ENCODE assay signal across 8 cellular contexts in the genomic region with DNA sequence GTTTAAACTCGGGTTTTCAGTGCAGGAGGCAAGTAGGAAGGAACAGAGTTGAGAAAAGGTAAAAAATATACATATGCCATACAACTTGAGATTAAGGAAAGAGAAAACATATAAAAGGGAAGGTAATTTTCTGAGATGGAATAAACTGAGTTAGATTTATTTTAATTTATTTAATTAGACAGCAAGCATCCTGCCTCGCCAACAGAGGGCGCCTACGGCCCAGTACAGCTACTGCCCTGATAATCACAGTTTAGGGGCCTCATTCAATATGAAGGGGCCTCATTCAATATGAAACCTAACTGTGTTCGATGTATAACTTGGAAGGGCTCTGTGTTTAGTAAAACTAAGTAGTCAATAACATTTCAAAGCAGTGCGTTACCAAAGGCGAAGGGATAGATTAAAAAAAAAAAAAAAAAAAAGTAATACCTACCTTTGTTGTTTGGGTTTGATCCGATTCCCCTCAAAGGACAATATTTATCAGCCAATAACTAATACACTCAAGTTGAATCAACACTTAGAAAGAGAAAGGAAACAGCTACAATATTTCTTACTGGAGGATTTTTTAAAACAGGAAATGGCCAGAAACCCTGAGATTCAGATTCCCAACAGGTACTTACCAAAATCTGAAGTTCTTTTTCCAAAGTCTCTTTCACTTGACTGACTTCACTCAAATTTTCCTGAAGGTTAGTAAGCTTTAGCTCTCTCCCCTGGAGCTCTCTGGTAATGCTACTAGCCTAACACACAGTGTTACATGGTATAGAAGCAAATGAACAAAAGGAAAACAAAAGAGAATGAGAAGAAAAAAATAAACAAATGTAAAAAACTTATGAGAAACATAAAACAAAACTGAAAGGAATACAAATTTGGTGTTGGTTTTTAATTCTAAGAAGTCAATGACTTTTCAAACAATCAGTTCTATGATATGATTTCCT.
DNase-seq lines count a peak whose midpoint lies in the region; ATAC-seq and TF ChIP-seq lines count a peak whose summit lies in the region.

No MANE protein-coding gene starts in this region.

- no peaks in the 10 kb centered on the region for H3K27me3 ChIP-seq in CD4-positive, alpha-beta memory T cell (ENCODE audit: insufficient read depth, low read length)
- H3K27me3 ChIP-seq in lower lobe of right lung (ENCODE audit: low read depth) (no peaks in the 10 kb centered on the region), testis (no peaks in the 10 kb centered on the region)

- H3K27ac Mint-ChIP-seq in CD4-positive, alpha-beta memory T cell: peak overlapping the region in 5 of 7 donors; percentile 25 to 79 (median 63)
- H3K27ac Mint-ChIP-seq in stimulated activated memory B cell treated with anti-CD40 and anti-IgM and Interleukin-4, amounts not matched to agents 10 μg/mL and 1 μg/mL and 100 μg/mL, for 72 hours: no peak overlapping the region

- H3K4me3 Mint-ChIP-seq in CD4-positive, alpha-beta memory T cell: peak overlapping the region in 1 of 8 donors; percentile 17
- H3K4me3 Mint-ChIP-seq in stimulated activated memory B cell treated with anti-CD40 and anti-IgM and Interleukin-4, amounts not matched to agents 10 μg/mL and 1 μg/mL and 100 μg/mL, for 72 hours: no peak overlapping the region

- H3K27ac ChIP-seq in CD4-positive, alpha-beta memory T cell (ENCODE audit: low read depth, low read length): no peak overlapping the region
- no peak overlapping the region for H3K27ac ChIP-seq in lower lobe of right lung
- peak overlapping the region; percentile 18 to 39 for H3K27ac ChIP-seq in testis

- 79 to 90% methylated on average over 8 of the region's 8 CpGs for WGBS in testis, 2 donors

- intact Hi-C loops in CD4-positive, alpha-beta memory T cell (cut with micrococcal nuclease): no loop called here
- intact Hi-C loops in lower lobe of right lung (cut with DNase I): no loop called here
- intact Hi-C loops in testis (cut with DNase I; ENCODE audit: low total_unique reads): no loop called here

- ATAC-seq in lower lobe of right lung (no peak), GM21360 (IDR thresholded peaks at IDR 0.05; ENCODE audit: unreplicated experiment) (no peak)
- ATAC-seq in stimulated activated memory B cell treated with anti-CD40 and anti-IgM and Interleukin-4, amounts not matched to agents 10 μg/mL and 1 μg/mL and 100 μg/mL, for 72 hours: no peak

- peaks cover 22% of the 10 kb centered on the region for H3K36me3 ChIP-seq in CD4-positive, alpha-beta memory T cell (ENCODE audit: insufficient read depth, low read length)
- H3K36me3 ChIP-seq in lower lobe of right lung: peaks cover 96% of the 10 kb centered on the region
- no peaks in the 10 kb centered on the region for H3K36me3 ChIP-seq in testis (ENCODE audit: low read depth, missing control alignments)

- no peak for TF ChIP-seq POLR2A in testis (IDR thresholded peaks at IDR 0.05)

- H3K9me3 ChIP-seq in CD4-positive, alpha-beta memory T cell (ENCODE audit: control insufficient read depth in 1 of 2, low read length in 2 of 2): no peaks in the 10 kb centered on the region
- no peaks in the 10 kb centered on the region for H3K9me3 ChIP-seq in lower lobe of right lung
- H3K9me3 ChIP-seq in testis: no peaks in the 10 kb centered on the region

- peaks cover 5% of the 10 kb centered on the region for H3K4me1 ChIP-seq in CD4-positive, alpha-beta memory T cell (ENCODE audit: insufficient read depth, low read length)
- H3K4me1 ChIP-seq in lower lobe of right lung: no peaks in the 10 kb centered on the region
- peaks cover 16% of the 10 kb centered on the region for H3K4me1 ChIP-seq in testis

- peak; percentile 57 for TF ChIP-seq CTCF in lower lobe of right lung (IDR thresholded peaks at IDR 0.05)
- peak in 2 of 3 experiments; percentile 30 to 48 for TF ChIP-seq CTCF in testis (IDR thresholded peaks at IDR 0.05)

- H3K4me1 Mint-ChIP-seq in CD4-positive, alpha-beta memory T cell: peaks cover 2 to 11% (median 6%) of the 10 kb centered on the region in 4 donors
- H3K4me1 Mint-ChIP-seq in stimulated activated memory B cell treated with anti-CD40 and anti-IgM and Interleukin-4, amounts not matched to agents 10 μg/mL and 1 μg/mL and 100 μg/mL, for 72 hours: peaks cover 15% of the 10 kb centered on the region

- no peaks in the 10 kb centered on the region for H3K9me3 Mint-ChIP-seq in CD4-positive, alpha-beta memory T cell
- no peaks in the 10 kb centered on the region for H3K9me3 Mint-ChIP-seq in stimulated activated memory B cell treated with anti-CD40 and anti-IgM and Interleukin-4, amounts not matched to agents 10 μg/mL and 1 μg/mL and 100 μg/mL, for 72 hours

- CTCF ChIA-PET in CD4-positive, alpha-beta memory T cell (lab: Charles Lee; ENCODE audit: partially characterized antibody): interaction anchor here (0.7 to 3.9 kb wide), 8 partner anchors 12 to 190 kb away, joined by 3 to 24 read pairs (median 5); no protein-coding TSS in a partner anchor

- peak in 4 of 5 donors; percentile 20 to 36 (median 25) for DNase-seq in CD4-positive, alpha-beta memory T cell
- peak; percentile 8 for DNase-seq in HS-27A (ENCODE audit: low read depth)
- peak; percentile 47 for DNase-seq in SW480 (ENCODE audit: low spot score)
- DNase-seq in astrocyte of the hippocampus (ENCODE audit: low read depth, low spot score): peak; percentile 47
- DNase-seq in lower lobe of right lung: no peak
- DNase-seq in testis: no peak

- H3K36me3 Mint-ChIP-seq in CD4-positive, alpha-beta memory T cell: peaks cover 34 to 48% of the 10 kb centered on the region in 2 donors
- peaks cover 45% of the 10 kb centered on the region for H3K36me3 Mint-ChIP-seq in stimulated activated memory B cell treated with anti-CD40 and anti-IgM and Interleukin-4, amounts not matched to agents 10 μg/mL and 1 μg/mL and 100 μg/mL, for 72 hours

- POLR2A ChIA-PET in CD4-positive, alpha-beta memory T cell (lab: Charles Lee; ENCODE audit: partially characterized antibody): no interaction called here

- no peak overlapping the region for H3K4me3 ChIP-seq in CD4-positive, alpha-beta memory T cell (ENCODE audit: low read length in 2 of 2)
- no peak overlapping the region for H3K4me3 ChIP-seq in lower lobe of right lung
- no peak overlapping the region for H3K4me3 ChIP-seq in testis

- H3K27me3 Mint-ChIP-seq in CD4-positive, alpha-beta memory T cell: no peaks in the 10 kb centered on the region
- H3K27me3 Mint-ChIP-seq in stimulated activated memory B cell treated with anti-CD40 and anti-IgM and Interleukin-4, amounts not matched to agents 10 μg/mL and 1 μg/mL and 100 μg/mL, for 72 hours: no peaks in the 10 kb centered on the region

Comparison
In these comparisons a context has a peak if more than half of its experiments do, and no peak if none do; other contexts are left out.
1. DNase-seq: peak in CD4-positive, alpha-beta memory T cell (4 of 5), HS-27A (single experiment), SW480 (single experiment) and astrocyte of the hippocampus (single experiment); none in lower lobe of right lung (single experiment) and testis (single experiment).
2. H3K27ac ChIP-seq: peak in testis (2 of 2); none in CD4-positive, alpha-beta memory T cell (single experiment) and lower lobe of right lung (single experiment).